In the genomic region with DNA sequence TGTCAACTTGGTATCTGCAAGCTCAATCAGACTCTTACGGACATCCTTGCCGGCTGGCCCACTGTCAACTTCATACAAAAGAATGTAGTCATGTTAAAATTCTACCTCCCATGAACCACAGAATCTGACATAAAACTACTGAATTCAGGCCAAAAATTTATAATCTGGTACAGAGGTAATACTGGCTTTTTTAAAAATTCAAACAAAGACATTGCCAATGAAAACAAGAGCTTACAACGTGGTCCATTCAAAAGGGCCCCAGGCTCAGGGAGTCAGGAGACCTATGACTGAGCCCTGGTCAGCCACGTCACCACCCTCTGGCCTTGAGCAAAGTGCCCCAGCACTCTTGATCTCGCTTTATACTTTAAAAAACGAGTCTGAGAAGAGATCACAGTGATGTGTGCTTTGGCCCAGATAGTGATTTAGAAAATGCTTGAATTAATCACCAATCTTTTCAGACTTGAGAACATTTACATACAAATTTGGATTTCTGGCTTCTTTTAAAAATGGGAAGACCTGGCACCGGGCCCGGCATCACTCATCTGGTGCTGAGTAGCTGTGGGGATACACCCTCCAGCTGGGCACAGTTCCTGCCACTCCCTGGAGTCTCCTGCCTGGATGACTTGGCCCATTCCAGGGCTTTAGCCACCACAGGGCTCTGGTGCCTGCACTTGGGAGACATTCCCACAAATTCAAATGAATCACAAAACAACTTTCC, we compare ENCODE assay signal across 8 cellular contexts.
DNase-seq lines count a peak whose midpoint lies in the region; ATAC-seq and TF ChIP-seq lines count a peak whose summit lies in the region.

No MANE protein-coding gene starts in this region.

- no peak overlapping the region for H3K27ac Mint-ChIP-seq in type B pancreatic cell

- H3K36me3 ChIP-seq in BJ (ENCODE audit: control insufficient read depth, insufficient read depth, low read length) (no peaks in the 10 kb centered on the region), mesenchymal stem cell (ENCODE audit: control insufficient read depth in 1 of 2, insufficient read depth in 2 of 2, low read depth in 1 of 2, low read length in 2 of 2) (peaks cover 0 to 5% of the 10 kb centered on the region in 2 experiments)

- H3K9ac ChIP-seq in mesenchymal stem cell (ENCODE audit: low read length): peak overlapping the region; percentile 68

- no peak overlapping the region for H2AK5ac ChIP-seq in mesenchymal stem cell (ENCODE audit: low read length, severe bottlenecking)

- no peak overlapping the region for H3K4me3 ChIP-seq in BJ (ENCODE audit: low read depth, low read length)
- H3K4me3 ChIP-seq in mesenchymal stem cell (ENCODE audit: insufficient read depth in 1 of 2, low read depth in 1 of 2, low read length in 2 of 2): peak overlapping the region in 1 of 2 experiments; percentile 50

- H3K36me3 Mint-ChIP-seq in type B pancreatic cell: no peaks in the 10 kb centered on the region

- H4K91ac ChIP-seq in mesenchymal stem cell (ENCODE audit: low read length): no peak overlapping the region

- H3K14ac ChIP-seq in mesenchymal stem cell (ENCODE audit: low read length in 2 of 2): no peak overlapping the region

- CTCF ChIA-PET in BJ (lab: Yijun Ruan, JAX): interaction anchor here (1.5 kb wide), 1 partner anchor 9 kb away, joined by 4 read pairs; no protein-coding TSS in a partner anchor

- no peak overlapping the region for H2BK15ac ChIP-seq in mesenchymal stem cell (ENCODE audit: low read depth, poor library complexity, severe bottlenecking)

- H3K27me3 Mint-ChIP-seq in type B pancreatic cell: no peaks in the 10 kb centered on the region

- H3K4me1 Mint-ChIP-seq in type B pancreatic cell (ENCODE audit: unreplicated experiment): peaks cover 56% of the 10 kb centered on the region

- H3K27me3 ChIP-seq in BJ (ENCODE audit: control insufficient read depth, insufficient read depth, low read length) (no peaks in the 10 kb centered on the region), mesenchymal stem cell (ENCODE audit: control insufficient read depth in 1 of 2, insufficient read depth in 1 of 2, low read length in 2 of 2) (no peaks in the 10 kb centered on the region)

- H2BK120ac ChIP-seq in mesenchymal stem cell (ENCODE audit: low read depth, low read length): no peak overlapping the region

- H2BK5ac ChIP-seq in mesenchymal stem cell (ENCODE audit: low read depth, low read length, poor library complexity, severe bottlenecking): no peak overlapping the region

- peak overlapping the region; percentile 35 for H4K8ac ChIP-seq in mesenchymal stem cell (ENCODE audit: low read length)

- no peaks in the 10 kb centered on the region for H3K9me3 ChIP-seq in mesenchymal stem cell (ENCODE audit: control insufficient read depth, low read length)

- H3K27ac ChIP-seq in cingulate gyrus (ENCODE audit: low read depth, low read length) (peak overlapping the region; percentile 88), mesenchymal stem cell (ENCODE audit: low read length, poor library complexity, severe bottlenecking) (peak overlapping the region; percentile 56)

- peaks cover 25% of the 10 kb centered on the region for H3K4me1 ChIP-seq in mesenchymal stem cell (ENCODE audit: control insufficient read depth, insufficient read depth, low read depth, low read length)

- H3K23ac ChIP-seq in mesenchymal stem cell (ENCODE audit: low read length in 2 of 2): no peak overlapping the region

- TF ChIP-seq CTCF in BJ (IDR thresholded peaks at IDR 0.05; ENCODE audit: insufficient read depth, low read depth, low read length) (no peak), type B pancreatic cell (conservative IDR thresholded peaks at IDR 0.05) (no peak)

- POLR2A ChIA-PET in BJ (lab: Charles Lee): no interaction called here

- no peak overlapping the region for H3K18ac ChIP-seq in mesenchymal stem cell (ENCODE audit: low read depth in 1 of 2, low read length in 2 of 2)

- no peak for ATAC-seq in HG02678 (IDR thresholded peaks at IDR 0.05; ENCODE audit: unreplicated experiment)
- ATAC-seq in GM21515 (IDR thresholded peaks at IDR 0.05; ENCODE audit: unreplicated experiment): no peak

- H3K4ac ChIP-seq in mesenchymal stem cell (ENCODE audit: low read depth in 1 of 2, low read length in 2 of 2): no peak overlapping the region

- no peak overlapping the region for H2BK12ac ChIP-seq in mesenchymal stem cell (ENCODE audit: low read length in 2 of 2)

- no peaks in the 10 kb centered on the region for H3K9me3 Mint-ChIP-seq in type B pancreatic cell

- no peak overlapping the region for H3K4me2 ChIP-seq in mesenchymal stem cell (ENCODE audit: low read length, poor library complexity, severe bottlenecking)

- H3K79me1 ChIP-seq in mesenchymal stem cell (replicated peaks; ENCODE audit: low read length, poor library complexity, severe bottlenecking): peaks cover 10% of the 10 kb centered on the region

- H2AFZ ChIP-seq in mesenchymal stem cell (ENCODE audit: low read depth, low read length): no peak overlapping the region

- DNase-seq in BJ (ENCODE audit: low read depth) (peak; percentile 79), M059J (ENCODE audit: low read depth) (peak; percentile 94), mesenchymal stem cell (peak; percentile 77), type B pancreatic cell (ENCODE audit: extremely low spot score, unreplicated experiment) (no peak)
- no peak for DNase-seq in stimulated activated CD4-positive, alpha-beta T cell treated with anti-CD3 and anti-CD28 coated beads, Interleukin-12 subunit alpha, Interleukin-12 subunit beta, amount 100 ng/mL, for 4 hours

- no peak overlapping the region for H3K4me3 Mint-ChIP-seq in type B pancreatic cell

- 65% methylated on average over 6 of the region's 8 CpGs for WGBS in mesenchymal stem cell

Comparison
In these comparisons a context has a peak if more than half of its experiments do, and no peak if none do; other contexts are left out.
1. DNase-seq: peak in BJ (single experiment), M059J (single experiment) and mesenchymal stem cell (single experiment); none in stimulated activated CD4-positive, alpha-beta T cell treated with anti-CD3 and anti-CD28 coated beads, Interleukin-12 subunit alpha, Interleukin-12 subunit beta, amount 100 ng/mL, for 4 hours (single experiment) and type B pancreatic cell (single experiment).